11 cellular contexts compared by ENCODE assay signal in the genomic region with DNA sequence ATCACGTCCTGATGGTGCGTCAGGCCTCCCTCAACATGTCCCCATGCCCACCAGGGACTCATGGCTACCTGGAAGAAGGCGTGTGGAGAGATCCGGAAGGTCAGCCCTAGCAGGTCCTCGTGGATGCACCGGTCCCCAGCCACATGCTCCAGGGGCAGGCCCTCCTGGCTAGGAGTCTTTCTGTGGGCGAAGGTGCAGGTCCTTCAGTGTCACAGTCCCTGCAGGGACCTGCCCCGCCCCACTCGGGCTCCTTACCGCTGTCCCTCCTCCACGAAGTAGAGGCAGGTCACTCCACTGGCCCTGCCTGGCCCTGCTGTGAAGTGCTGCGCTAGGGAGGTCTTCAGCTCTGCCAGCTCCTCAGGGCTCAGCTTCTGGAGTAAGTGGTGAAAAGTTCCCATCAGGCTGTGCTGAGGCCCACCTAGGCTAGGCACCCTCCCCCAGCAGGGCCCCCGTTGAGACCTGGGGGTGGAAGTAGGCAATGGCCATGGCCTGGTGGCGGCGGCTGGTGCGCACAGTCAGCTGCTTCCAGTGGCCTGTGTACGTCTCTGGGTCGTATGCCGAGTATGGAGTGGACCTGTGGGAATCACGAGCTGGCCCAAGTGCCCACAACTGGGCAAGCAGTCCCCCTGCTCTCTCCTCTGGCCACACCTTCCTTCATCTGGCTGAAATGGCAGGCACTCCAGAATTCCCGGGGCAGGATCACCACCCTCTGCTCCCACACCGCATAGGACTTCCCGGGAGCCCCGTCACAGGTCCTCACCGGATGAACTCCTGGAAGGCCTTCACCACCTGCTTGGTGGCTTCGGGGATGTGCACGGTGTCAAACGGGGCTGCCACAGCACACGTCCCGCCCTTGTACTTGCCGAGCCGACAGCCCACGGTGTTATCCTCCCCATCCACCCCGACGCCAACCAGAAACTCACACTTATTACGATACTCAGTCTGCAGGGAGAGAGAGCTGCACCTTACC. TPM values are rescaled to one million over a fixed set of nuclear protein-coding genes. Genes with fewer than 3 reads are reported as not detected.
DNase-seq lines count a peak whose midpoint lies in the region; ATAC-seq and TF ChIP-seq lines count a peak whose summit lies in the region.
"Had no signal": no experiment of that assay in that cellular context is flagged by ENCODE, and none has a peak within 500 bp of the region (broad histone marks: within the 10 kb centered on the region; RNA-seq: fewer than 3 reads in every experiment).

No MANE protein-coding gene starts in this region.

- H3K4me3 Mint-ChIP-seq in activated CD8-positive, alpha-beta memory T cell treated with anti-CD3 and anti-CD28 coated beads, Interleukin-2, amount 10 ng/mL, durations not matched to agents 7 days and 5 days = peak overlapping the region; percentile 37

- no peaks in the 10 kb centered on the region for H3K27me3 ChIP-seq in skeletal muscle tissue (ENCODE audit: control insufficient read depth in 3 of 3, insufficient read depth in 3 of 3, low read length in 3 of 3)

- H3K4me3 ChIP-seq in skeletal muscle tissue (ENCODE audit: low read length in 3 of 3) = peak overlapping the region in 1 of 3 donors; percentile 29

- CTCF ChIA-PET in activated CD8-positive, alpha-beta memory T cell treated with anti-CD3 and anti-CD28 coated beads, Interleukin-2, amount 10 ng/mL, durations not matched to agents 7 days and 5 days (lab: Charles Lee) = interaction anchor here (0.9 kb wide), 1 partner anchor 23 kb away, joined by 3 read pairs; no protein-coding TSS in a partner anchor
- CTCF ChIA-PET in RWPE1 (lab: Yijun Ruan, JAX) = no interaction called here

- H3K36me3 ChIP-seq in skeletal muscle tissue (ENCODE audit: control insufficient read depth in 3 of 3, insufficient read depth in 3 of 3, low read length in 3 of 3) = peaks cover 47 to 51% (median 50%) of the 10 kb centered on the region in 3 donors

- peaks cover 60% of the 10 kb centered on the region for H3K4me1 Mint-ChIP-seq in activated CD8-positive, alpha-beta memory T cell treated with anti-CD3 and anti-CD28 coated beads, Interleukin-2, amount 10 ng/mL, durations not matched to agents 7 days and 5 days

- H3K4me1 ChIP-seq in skeletal muscle tissue (ENCODE audit: control insufficient read depth in 3 of 3, insufficient read depth in 3 of 3, low read length in 3 of 3) = peaks cover 29 to 53% (median 46%) of the 10 kb centered on the region in 3 donors

- intact Hi-C loops in left cardiac atrium (cut with DNase I) = loop anchor here in 1 of 2 donors (10.0 kb wide), 2 partner anchors 80 to 140 kb away; no protein-coding TSS in a partner anchor

- POLR2A ChIA-PET in RWPE1 (lab: Yijun Ruan, JAX; ENCODE audit: low non-redundant PET) = no interaction called here

- no peaks in the 10 kb centered on the region for H3K27me3 Mint-ChIP-seq in activated CD8-positive, alpha-beta memory T cell treated with anti-CD3 and anti-CD28 coated beads, Interleukin-2, amount 10 ng/mL, durations not matched to agents 7 days and 5 days

- H3K9me3 ChIP-seq in skeletal muscle tissue (ENCODE audit: control insufficient read depth in 3 of 3, low read length in 3 of 3) = no peaks in the 10 kb centered on the region
- H3K9me3 ChIP-seq: HAP-1 had no signal

- TF ChIP-seq CTCF in RWPE1 (conservative IDR thresholded peaks at IDR 0.05; ENCODE audit: low read depth) = no peak

- ATAC-seq in activated CD8-positive, alpha-beta memory T cell treated with anti-CD3 and anti-CD28 coated beads, Interleukin-2, amount 10 ng/mL, durations not matched to agents 7 days and 5 days = no peak
- no peak for ATAC-seq in left cardiac atrium
- ATAC-seq in HG02798 (IDR thresholded peaks at IDR 0.05; ENCODE audit: poor library complexity, unreplicated experiment) = no peak

- peak overlapping the region in 2 of 3 donors; percentile 57 to 96 for H3K9ac ChIP-seq in skeletal muscle tissue (ENCODE audit: low read depth in 1 of 3, low read length in 3 of 3)

- no peak for DNase-seq in activated CD8-positive, alpha-beta memory T cell treated with anti-CD3 and anti-CD28 coated beads, Interleukin-2, amount 10 ng/mL, durations not matched to agents 7 days and 5 days
- no peak for DNase-seq in activated CD8-positive, alpha-beta memory T cell treated with anti-CD3 and anti-CD28 coated beads for 24 hours
- DNase-seq in RWPE1 (ENCODE audit: low spot score) (no peak), left cardiac atrium (peak; percentile 25), NCI-H345 treated with DMSO at 0.1 percent for 48 hours (lab: John Stamatoyannopoulos, UW; ENCODE audit: unreplicated experiment) (no peak)
- no peak for DNase-seq in stimulated activated CD8-positive, alpha-beta memory T cell treated with anti-CD3 and anti-CD28 coated beads, Interleukin-4, amount 100 ng/mL, for 48 hours
- DNase-seq: GF-D8, NCI-H1105 treated with DMSO at 0.1 percent for 48 hours had no signal

- H3K27ac ChIP-seq in RWPE1 = peak overlapping the region; percentile 87
- no peak overlapping the region for H3K27ac ChIP-seq in skeletal muscle tissue (ENCODE audit: low read depth, low read length)

- peak overlapping the region; percentile 64 for H3K27ac Mint-ChIP-seq in activated CD8-positive, alpha-beta memory T cell treated with anti-CD3 and anti-CD28 coated beads, Interleukin-2, amount 10 ng/mL, durations not matched to agents 7 days and 5 days

- H3K36me3 Mint-ChIP-seq in activated CD8-positive, alpha-beta memory T cell treated with anti-CD3 and anti-CD28 coated beads, Interleukin-2, amount 10 ng/mL, durations not matched to agents 7 days and 5 days = peaks cover 31% of the 10 kb centered on the region

- H3K9me3 Mint-ChIP-seq in activated CD8-positive, alpha-beta memory T cell treated with anti-CD3 and anti-CD28 coated beads, Interleukin-2, amount 10 ng/mL, durations not matched to agents 7 days and 5 days (ENCODE audit: low read depth) = no peaks in the 10 kb centered on the region

RNA-seq across cellular contexts. Expression of a gene that starts 1.1 kb away (rescaled TPM):
- total RNA-seq in activated CD8-positive, alpha-beta memory T cell treated with anti-CD3 and anti-CD28 coated beads, Interleukin-2, amount 10 ng/mL, durations not matched to agents 7 days and 5 days = 100 to 1,000 TPM; 318 to 345 TPM
- total RNA-seq in left cardiac atrium (10 to 100 TPM; 38.3 to 50.4 TPM), skeletal muscle tissue (85.1 TPM)

RNA-seq across cellular contexts. Expression of a gene that starts 2.2 kb away (rescaled TPM):
- total RNA-seq in activated CD8-positive, alpha-beta memory T cell treated with anti-CD3 and anti-CD28 coated beads, Interleukin-2, amount 10 ng/mL, durations not matched to agents 7 days and 5 days = 100 to 1,000 TPM in 1 of 2 experiments, 10 to 100 TPM in 1; 98.1 to 140 TPM
- total RNA-seq in left cardiac atrium (10 to 100 TPM; 26.7 to 29.3 TPM), skeletal muscle tissue (31.8 TPM)

RNA-seq across cellular contexts. Expression of a gene that starts 16.8 kb away (rescaled TPM):
- total RNA-seq in activated CD8-positive, alpha-beta memory T cell treated with anti-CD3 and anti-CD28 coated beads, Interleukin-2, amount 10 ng/mL, durations not matched to agents 7 days and 5 days = 10 to 100 TPM; 57.9 to 66.3 TPM
- 10 to 100 TPM; 48.3 to 48.9 TPM for total RNA-seq in left cardiac atrium
- total RNA-seq in skeletal muscle tissue = 3.1 TPM

RNA-seq across cellular contexts. Expression of a gene that starts 34.8 kb away (rescaled TPM):
- 10 to 100 TPM; 70.4 to 71.9 TPM for total RNA-seq in activated CD8-positive, alpha-beta memory T cell treated with anti-CD3 and anti-CD28 coated beads, Interleukin-2, amount 10 ng/mL, durations not matched to agents 7 days and 5 days
- total RNA-seq in left cardiac atrium (10 to 100 TPM; 13.3 to 19.9 TPM), skeletal muscle tissue (38.1 TPM)

RNA-seq across cellular contexts. Expression of a gene that starts 36.1 kb away (rescaled TPM):
- total RNA-seq in activated CD8-positive, alpha-beta memory T cell treated with anti-CD3 and anti-CD28 coated beads, Interleukin-2, amount 10 ng/mL, durations not matched to agents 7 days and 5 days = not detected
- total RNA-seq in left cardiac atrium (under 1 TPM; 0.44 to 0.62 TPM), skeletal muscle tissue (not detected)

Comparison
In these comparisons a context has a peak if more than half of its experiments do, and no peak if none do; other contexts are left out.
1. RNA of a gene that starts 16.8 kb away (total RNA-seq): 57.9 to 66.3 TPM in activated CD8-positive, alpha-beta memory T cell treated with anti-CD3 and anti-CD28 coated beads, Interleukin-2, amount 10 ng/mL, durations not matched to agents 7 days and 5 days and 48.3 to 48.9 TPM in left cardiac atrium; 3.1 TPM in skeletal muscle tissue (single experiment); every median in the first group is over 10 times any median in the second.